In the genomic region with DNA sequence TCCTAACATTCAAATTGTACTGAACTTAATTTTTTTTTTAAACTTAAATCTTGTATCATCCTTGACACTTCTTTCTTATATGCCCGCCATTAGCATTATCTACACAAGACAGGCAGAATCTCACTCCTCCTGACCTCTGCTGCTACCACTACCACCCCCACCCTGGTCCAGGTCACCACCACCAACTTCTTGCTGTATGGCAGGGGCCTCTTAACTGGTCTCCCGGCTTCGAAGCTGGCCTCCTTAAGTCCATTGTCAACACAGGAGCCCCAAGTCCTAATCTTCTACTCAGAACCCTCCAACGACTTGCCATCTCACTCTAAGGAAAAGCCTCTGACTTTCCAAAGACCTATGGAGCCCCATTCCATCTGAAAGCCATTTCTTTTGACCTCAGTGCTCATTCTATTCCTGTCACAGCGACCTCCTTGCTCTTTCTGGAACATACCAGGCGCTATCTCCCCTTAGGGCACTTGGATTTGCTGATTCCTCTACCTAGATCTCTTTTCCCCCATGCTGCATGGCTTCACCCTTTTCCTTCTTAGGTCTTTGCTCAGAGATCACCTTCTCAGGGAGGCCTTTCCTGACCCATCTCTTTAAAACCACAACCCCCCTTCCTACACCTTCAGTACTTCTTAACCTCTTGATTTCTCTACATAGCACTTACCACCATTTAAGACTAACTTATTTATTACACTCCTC, we compare ENCODE assay signal across 11 cellular contexts. TPM values are rescaled to one million over a fixed set of nuclear protein-coding genes. Genes with fewer than 3 reads are reported as not detected.
DNase-seq lines count a peak whose midpoint lies in the region; ATAC-seq and TF ChIP-seq lines count a peak whose summit lies in the region.
"Had no signal": no experiment of that assay in that cellular context is flagged by ENCODE, and none has a peak within 500 bp of the region (broad histone marks: within the 10 kb centered on the region; RNA-seq: fewer than 3 reads in every experiment).

No MANE protein-coding gene starts in this region.

- no peaks in the 10 kb centered on the region for H3K9me3 Mint-ChIP-seq in CD4-positive, alpha-beta T cell
- peaks cover 8% of the 10 kb centered on the region for H3K9me3 Mint-ChIP-seq in glutamatergic neuron (ENCODE audit: unreplicated experiment)
- no peaks in the 10 kb centered on the region for H3K9me3 Mint-ChIP-seq in endothelial cell (ENCODE audit: unreplicated experiment)

- CTCF ChIA-PET in CD4-positive, alpha-beta T cell (lab: Charles Lee), result no interaction called here

- no peaks in the 10 kb centered on the region for H3K27me3 Mint-ChIP-seq in CD4-positive, alpha-beta T cell
- H3K27me3 Mint-ChIP-seq in glutamatergic neuron (ENCODE audit: unreplicated experiment) (peaks cover 6% of the 10 kb centered on the region), endothelial cell (ENCODE audit: unreplicated experiment) (peaks cover 7% of the 10 kb centered on the region)

- H3K9me3 ChIP-seq in CD4-positive, alpha-beta T cell (ENCODE audit: control insufficient read depth, low read length), result no peaks in the 10 kb centered on the region
- H3K9me3 ChIP-seq: thoracic aorta had no signal

- POLR2A ChIA-PET in CD4-positive, alpha-beta T cell (lab: Charles Lee), result no interaction called here

- no peak for DNase-seq in CD4-positive, alpha-beta T cell
- DNase-seq in ELF-1 (ENCODE audit: low read depth, low spot score) (peak; percentile 59), RPMI7951 (ENCODE audit: low read depth) (peak; percentile 32), glutamatergic neuron (no peak), endothelial cell (ENCODE audit: low spot score) (no peak)
- DNase-seq: amygdala, NCI-H1694 treated with DMSO at 0.1 percent for 48 hours, SW 1271 had no signal

- intact Hi-C loops in CD4-positive, alpha-beta T cell (cut with DNase I, micrococcal nuclease), result loop anchor here in 1 of 2 experiments (5.0 to 10.0 kb wide), 2 partner anchors 34 to 57 kb away; partner anchors contain the start of genes HDDC3 and UNC45A

- H3K4me3 Mint-ChIP-seq in CD4-positive, alpha-beta T cell, result peak overlapping the region; percentile 4
- H3K4me3 Mint-ChIP-seq in glutamatergic neuron (ENCODE audit: unreplicated experiment), result peak overlapping the region; percentile 9
- no peak overlapping the region for H3K4me3 Mint-ChIP-seq in endothelial cell (ENCODE audit: unreplicated experiment)

- no peak overlapping the region for H3K27ac Mint-ChIP-seq in CD4-positive, alpha-beta T cell
- H3K27ac Mint-ChIP-seq in glutamatergic neuron (ENCODE audit: unreplicated experiment) (no peak overlapping the region), endothelial cell (ENCODE audit: unreplicated experiment) (no peak overlapping the region)

- no peak overlapping the region for H3K27ac ChIP-seq in CD4-positive, alpha-beta T cell (ENCODE audit: low read depth, low read length)
- H3K27ac ChIP-seq: thoracic aorta had no signal

- peaks cover 29% of the 10 kb centered on the region for H3K4me1 Mint-ChIP-seq in CD4-positive, alpha-beta T cell (ENCODE audit: low read depth)
- H3K4me1 Mint-ChIP-seq in glutamatergic neuron (ENCODE audit: low read depth, unreplicated experiment), result peaks cover 5% of the 10 kb centered on the region
- H3K4me1 Mint-ChIP-seq in endothelial cell (ENCODE audit: unreplicated experiment), result peaks cover 22% of the 10 kb centered on the region

- ATAC-seq in CD4-positive, alpha-beta T cell (ENCODE audit: poor library complexity), result no peak
- ATAC-seq in HG02678 (IDR thresholded peaks at IDR 0.05; ENCODE audit: unreplicated experiment), result no peak
- no peak for ATAC-seq in HG03139 (IDR thresholded peaks at IDR 0.05; ENCODE audit: unreplicated experiment)

- no peaks in the 10 kb centered on the region for H3K27me3 ChIP-seq in CD4-positive, alpha-beta T cell (ENCODE audit: control insufficient read depth, insufficient read depth, low read length)

- no peak for TF ChIP-seq CTCF in CD4-positive, alpha-beta T cell (IDR thresholded peaks at IDR 0.05)
- no peak for TF ChIP-seq CTCF in glutamatergic neuron (IDR thresholded peaks at IDR 0.05; ENCODE audit: partially characterized antibody, unreplicated experiment)
- TF ChIP-seq CTCF in endothelial cell (IDR thresholded peaks at IDR 0.05; ENCODE audit: unreplicated experiment), result no peak

- peaks cover 10% of the 10 kb centered on the region for H3K36me3 Mint-ChIP-seq in CD4-positive, alpha-beta T cell (ENCODE audit: low read depth)
- H3K36me3 Mint-ChIP-seq in glutamatergic neuron (ENCODE audit: unreplicated experiment), result no peaks in the 10 kb centered on the region
- H3K36me3 Mint-ChIP-seq in endothelial cell (ENCODE audit: low read depth, unreplicated experiment), result no peaks in the 10 kb centered on the region

RNA-seq across cellular contexts. Expression of gene PRC1, which starts 2.6 kb away (rescaled TPM):
- 10 to 100 TPM; 24.4 to 26.7 TPM for total RNA-seq in CD4-positive, alpha-beta T cell
- 494 and 538 TPM in 2 replicates for total RNA-seq in RPMI7951 (2014; rRNA removed; shearing (Covaris generic))
- total RNA-seq in glutamatergic neuron (ENCODE audit: unreplicated experiment) (42.5 TPM), endothelial cell (ENCODE audit: unreplicated experiment) (19.5 TPM)

RNA-seq across cellular contexts. Expression of gene VPS33B, which starts 30.7 kb away (rescaled TPM):
- 10 to 100 TPM; 17.2 to 23.8 TPM for total RNA-seq in CD4-positive, alpha-beta T cell
- total RNA-seq in RPMI7951 (2014; rRNA removed; shearing (Covaris generic)), result 9.6 and 12.3 TPM in 2 replicates
- total RNA-seq in glutamatergic neuron (ENCODE audit: unreplicated experiment) (31.7 TPM), endothelial cell (ENCODE audit: unreplicated experiment) (16.0 TPM)

RNA-seq across cellular contexts. Expression of gene RCCD1, which starts 37.1 kb away (rescaled TPM):
- total RNA-seq in CD4-positive, alpha-beta T cell, result 1 to 10 TPM; 4.5 to 4.8 TPM
- 26.8 and 29.9 TPM in 2 replicates for total RNA-seq in RPMI7951 (2014; rRNA removed; shearing (Covaris generic))
- total RNA-seq in glutamatergic neuron (ENCODE audit: unreplicated experiment), result 11.5 TPM
- total RNA-seq in endothelial cell (ENCODE audit: unreplicated experiment), result 5.2 TPM

RNA-seq across cellular contexts. Expression of gene UNC45A, which starts 56.7 kb away (rescaled TPM):
- total RNA-seq in CD4-positive, alpha-beta T cell, result 10 to 100 TPM; 17.6 to 18.9 TPM
- 67.2 and 74.3 TPM in 2 replicates for total RNA-seq in RPMI7951 (2014; rRNA removed; shearing (Covaris generic))
- total RNA-seq in glutamatergic neuron (ENCODE audit: unreplicated experiment) (65.1 TPM), endothelial cell (ENCODE audit: unreplicated experiment) (102 TPM)

RNA-seq across cellular contexts. Expression of gene HDDC3, which starts 59.4 kb away (rescaled TPM):
- 10 to 100 TPM in 1 of 2 experiments, 1 to 10 TPM in 1; 9.9 to 10.8 TPM for total RNA-seq in CD4-positive, alpha-beta T cell
- 18.9 and 26.4 TPM in 2 replicates for total RNA-seq in RPMI7951 (2014; rRNA removed; shearing (Covaris generic))
- 10.7 TPM for total RNA-seq in glutamatergic neuron (ENCODE audit: unreplicated experiment)
- total RNA-seq in endothelial cell (ENCODE audit: unreplicated experiment), result 14.5 TPM

Comparison
In these comparisons a context has a peak if more than half of its experiments do, and no peak if none do; other contexts are left out.
1. DNase-seq: peak in ELF-1 (single experiment) and RPMI7951 (single experiment); none in CD4-positive, alpha-beta T cell (0 of 10), glutamatergic neuron (single experiment) and endothelial cell (single experiment).
2. RNA of gene PRC1, which starts 2.6 kb away (total RNA-seq): 494 to 538 TPM in RPMI7951; 42.5 TPM in glutamatergic neuron (single experiment), 24.4 to 26.7 TPM in CD4-positive, alpha-beta T cell and 19.5 TPM in endothelial cell (single experiment); every median in the first group is over 10 times any median in the second.